38 cellular contexts compared by ENCODE assay signal in the genomic region with DNA sequence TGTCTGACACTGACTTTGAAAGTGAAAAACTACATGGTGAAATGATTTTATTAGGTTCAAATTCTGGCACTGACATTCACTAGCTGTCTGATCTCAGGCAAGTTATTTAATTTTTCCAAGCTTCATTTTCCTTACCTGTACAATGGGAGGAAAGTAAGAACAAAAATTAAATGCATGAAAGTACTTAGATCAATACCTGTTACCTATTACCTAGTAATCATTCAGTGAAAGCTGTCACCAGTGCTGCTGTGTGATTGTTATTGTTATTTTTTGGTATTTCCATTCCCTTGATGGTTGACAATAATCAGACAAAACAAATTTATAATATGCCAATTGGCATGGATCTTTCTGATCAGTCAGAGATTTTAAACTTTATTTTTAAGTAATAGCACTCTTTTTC. TPM values are rescaled to one million over a fixed set of nuclear protein-coding genes. Genes with fewer than 3 reads are reported as not detected.
"Had no signal": no experiment of that assay in that cellular context is flagged by ENCODE, and none has a peak within 500 bp of the region (broad histone marks: within the 10 kb centered on the region; RNA-seq: fewer than 3 reads in every experiment).

No MANE protein-coding gene starts in this region.

- H3K9ac ChIP-seq: KMS-11 had no signal

- DNase-seq: Karpas-422, Kasumi-1, MG63, MM.1S, MV-4-11, NCI-H1048, NCI-H1092, NCI-H1092 treated with DMSO at 0.1 percent for 48 hours, NCI-H1105, NCI-H1105 treated with DMSO at 0.1 percent for 48 hours, NCI-H1417, NCI-H1417 treated with DMSO at 0.1 percent for 48 hours, NCI-H1436, NCI-H1436 treated with DMSO at 0.1 percent for 48 hours, NCI-H146, NCI-H1694, NCI-H1694 treated with DMSO at 0.1 percent for 48 hours, NCI-H187, NCI-H187 treated with DMSO at 0.1 percent for 48 hours, NCI-H1930, NCI-H2029, NCI-H2029 treated with DMSO at 0.1 percent for 48 hours, NCI-H2081, NCI-H2081 treated with DMSO at 0.1 percent for 48 hours, NCI-H2107, NCI-H2171, NCI-H2171 treated with DMSO at 0.1 percent for 48 hours, NCI-H2227 treated with DMSO at 0.1 percent for 48 hours, NCI-H226, NCI-H345, NCI-H446, NCI-H446 treated with DMSO at 0.1 percent for 48 hours, NCI-H510A had no signal

- H3K4me2 ChIP-seq: KMS-11 had no signal

- H3K36me3 ChIP-seq: MG63 had no signal

- H3K9me3 ChIP-seq: MG63 had no signal

- H3K4me3 ChIP-seq: MG63 had no signal

- H3K27me3 ChIP-seq: MG63 had no signal

- H3K27ac ChIP-seq: KMS-11 had no signal

RNA-seq across cellular contexts. Expression of gene C8A, which starts 1.6 kb away (rescaled TPM):
- total RNA-seq: LHCN-M2, M059J, MCF 10A, NCI-H460 had no signal

RNA-seq across cellular contexts. Expression of gene FYB2, which starts 37.0 kb away (rescaled TPM):
- total RNA-seq: LHCN-M2, M059J, MCF 10A, NCI-H460 had no signal
